Comparison of ENCODE assay signal across 8 cellular contexts in genomic region chr18:24270937-24271380, GRCh38.
DNase-seq lines count a peak whose midpoint lies in the region; ATAC-seq, FAIRE-seq and TF ChIP-seq lines count a peak whose summit lies in the region.

No MANE protein-coding gene starts in this region.

- no peak for TF ChIP-seq CTCF in bronchial epithelial cell (IDR thresholded peaks at IDR 0.05; ENCODE audit: insufficient read depth, low read length, severe bottlenecking)

- peaks cover 37% of the 10 kb centered on the region for H3K27me3 Mint-ChIP-seq in activated T-cell treated with anti-CD3 and anti-CD28 coated beads, Interleukin-2, amount 50 U/mL, for 4 hours (ENCODE audit: low read depth)
- H3K27me3 Mint-ChIP-seq in activated T-cell treated with anti-CD3 and anti-CD28 coated beads, Interleukin-2, amount 50 U/mL, for 24 hours = peaks cover 43% of the 10 kb centered on the region

- DNase-seq in activated T-cell treated with anti-CD3 and anti-CD28 coated beads, Interleukin-2, amount 50 U/mL, for 4 hours = no peak
- no peak for DNase-seq in activated T-cell treated with anti-CD3 and anti-CD28 coated beads, Interleukin-2, amount 50 U/mL, for 24 hours
- peak; percentile 50 for DNase-seq in bronchial epithelial cell (ENCODE audit: low read depth)
- peak; percentile 67 for DNase-seq in kidney glomerular epithelial cell (lab: John Stamatoyannopoulos, UW)
- peak; percentile 86 for DNase-seq in superior temporal gyrus (ENCODE audit: extremely low spot score)
- DNase-seq in NCI-H774 (lab: John Stamatoyannopoulos, UW) = no peak
- no peak for DNase-seq in NCI-H524 treated with DMSO at 0.1 percent for 48 hours (lab: John Stamatoyannopoulos, UW)
- no peak for DNase-seq in NCI-H1048 (lab: John Stamatoyannopoulos, UW)

- peaks cover 5% of the 10 kb centered on the region for H3K9me3 Mint-ChIP-seq in activated T-cell treated with anti-CD3 and anti-CD28 coated beads, Interleukin-2, amount 50 U/mL, for 4 hours
- peaks cover 3% of the 10 kb centered on the region for H3K9me3 Mint-ChIP-seq in activated T-cell treated with anti-CD3 and anti-CD28 coated beads, Interleukin-2, amount 50 U/mL, for 24 hours

- no peak for ATAC-seq in activated T-cell treated with anti-CD3 and anti-CD28 coated beads, Interleukin-2, amount 50 U/mL, for 4 hours

- peaks cover 5% of the 10 kb centered on the region for H3K4me1 Mint-ChIP-seq in activated T-cell treated with anti-CD3 and anti-CD28 coated beads, Interleukin-2, amount 50 U/mL, for 4 hours (ENCODE audit: low read depth)
- peaks cover 8% of the 10 kb centered on the region for H3K4me1 Mint-ChIP-seq in activated T-cell treated with anti-CD3 and anti-CD28 coated beads, Interleukin-2, amount 50 U/mL, for 24 hours (ENCODE audit: low read depth)

- H3K4me3 ChIP-seq in bronchial epithelial cell (ENCODE audit: low read depth, low read length) = peak overlapping the region; percentile 86

- no peaks in the 10 kb centered on the region for H3K36me3 ChIP-seq in bronchial epithelial cell (ENCODE audit: control insufficient read depth, insufficient read depth, low read length)

- H3K36me3 Mint-ChIP-seq in activated T-cell treated with anti-CD3 and anti-CD28 coated beads, Interleukin-2, amount 50 U/mL, for 4 hours (ENCODE audit: insufficient read depth) = peaks cover 5% of the 10 kb centered on the region
- no peaks in the 10 kb centered on the region for H3K36me3 Mint-ChIP-seq in activated T-cell treated with anti-CD3 and anti-CD28 coated beads, Interleukin-2, amount 50 U/mL, for 24 hours (ENCODE audit: low read depth)

- H3K27ac Mint-ChIP-seq in activated T-cell treated with anti-CD3 and anti-CD28 coated beads, Interleukin-2, amount 50 U/mL, for 24 hours = no peak overlapping the region

- no peaks in the 10 kb centered on the region for H3K27me3 ChIP-seq in bronchial epithelial cell (ENCODE audit: control insufficient read depth, insufficient read depth, low read length)

- no peak for FAIRE-seq in bronchial epithelial cell (lab: Jason Lieb, UNC)

- H3K4me3 Mint-ChIP-seq in activated T-cell treated with anti-CD3 and anti-CD28 coated beads, Interleukin-2, amount 50 U/mL, for 4 hours = peak overlapping the region; percentile 16
- no peak overlapping the region for H3K4me3 Mint-ChIP-seq in activated T-cell treated with anti-CD3 and anti-CD28 coated beads, Interleukin-2, amount 50 U/mL, for 24 hours

Comparison
In these comparisons a context has a peak if more than half of its experiments do, and no peak if none do; other contexts are left out.
1. DNase-seq: peak in bronchial epithelial cell (single experiment), kidney glomerular epithelial cell (single experiment) and superior temporal gyrus (single experiment); none in activated T-cell treated with anti-CD3 and anti-CD28 coated beads, Interleukin-2, amount 50 U/mL, for 4 hours (single experiment), activated T-cell treated with anti-CD3 and anti-CD28 coated beads, Interleukin-2, amount 50 U/mL, for 24 hours (single experiment), NCI-H774 (single experiment), NCI-H524 treated with DMSO at 0.1 percent for 48 hours (single experiment) and NCI-H1048 (single experiment).